ENCODE assay signal across 8 cellular contexts in the genomic region with DNA sequence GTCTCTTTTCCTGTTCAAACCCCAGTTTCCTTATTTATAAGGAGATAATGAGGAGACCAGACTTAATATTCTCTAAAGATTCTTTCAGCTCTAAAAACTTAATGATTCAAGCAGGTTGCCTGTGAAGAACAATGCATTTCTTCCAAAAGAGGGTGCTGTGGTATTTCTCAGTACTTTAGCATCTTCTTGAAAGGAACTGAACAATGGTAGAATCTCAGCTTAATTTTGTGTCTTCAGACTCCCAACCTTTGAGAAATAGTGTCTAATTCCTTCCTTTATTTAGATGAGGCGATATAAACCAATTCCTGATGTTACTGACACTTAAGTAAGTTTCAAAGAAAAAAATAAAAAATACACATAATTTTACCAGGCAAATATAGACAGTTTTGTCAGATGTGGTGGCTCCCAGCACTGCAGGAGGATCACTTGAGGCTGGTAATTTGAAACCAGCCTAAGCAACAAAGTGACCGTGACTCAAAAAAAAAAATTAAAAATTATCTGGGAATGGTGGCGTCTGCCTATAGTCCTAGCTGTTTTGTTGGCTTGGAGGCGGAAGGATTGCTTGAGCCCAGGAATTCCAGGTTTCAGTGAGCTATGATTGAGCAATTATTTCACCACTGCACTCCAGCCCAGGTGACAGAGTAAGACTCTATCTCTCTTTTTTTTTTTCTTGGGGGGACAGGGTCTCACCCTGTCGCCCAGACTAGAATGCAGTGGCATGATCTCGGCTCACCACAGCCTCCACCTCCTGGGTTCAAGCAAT.
A peak's percentile ranks its signal among the peaks of the same experiment; 100 is the strongest.
DNase-seq lines count a peak whose midpoint lies in the region; ATAC-seq and TF ChIP-seq lines count a peak whose summit lies in the region.

No MANE protein-coding gene starts in this region.

- 78 to 91% methylated on average over 4 to 6 of the region's 6 CpGs for WGBS in esophagus squamous epithelium, 2 donors

- H3K36me3 Mint-ChIP-seq in osteocyte (ENCODE audit: unreplicated experiment) = peaks cover 4% of the 10 kb centered on the region

- no peak overlapping the region for H3K4me3 Mint-ChIP-seq in osteocyte (ENCODE audit: unreplicated experiment)

- no peak for TF ChIP-seq POLR2A in esophagus squamous epithelium (IDR thresholded peaks at IDR 0.05)

- intact Hi-C loops in esophagus squamous epithelium (cut with DNase I) = loop anchor here (5.0 kb wide), 1 partner anchor 197 kb away; no protein-coding TSS in a partner anchor

- H3K27me3 ChIP-seq in esophagus squamous epithelium = no peaks in the 10 kb centered on the region

- peaks cover 25% of the 10 kb centered on the region for H3K4me1 Mint-ChIP-seq in osteocyte (ENCODE audit: unreplicated experiment)

- no peaks in the 10 kb centered on the region for H3K27me3 Mint-ChIP-seq in osteocyte (ENCODE audit: unreplicated experiment)

- no peaks in the 10 kb centered on the region for H3K9me3 Mint-ChIP-seq in osteocyte (ENCODE audit: unreplicated experiment)

- H3K4me3 ChIP-seq in epithelial cell of esophagus (ENCODE audit: low read length) = no peak overlapping the region
- H3K4me3 ChIP-seq in esophagus squamous epithelium = no peak overlapping the region

- no peak for ATAC-seq in HG02759 (IDR thresholded peaks at IDR 0.05; ENCODE audit: unreplicated experiment)

- peak; percentile 33 for TF ChIP-seq CTCF in epithelial cell of esophagus (IDR thresholded peaks at IDR 0.05; ENCODE audit: insufficient read depth, low read depth, low read length, missing control alignments)
- TF ChIP-seq CTCF in osteocyte (IDR thresholded peaks at IDR 0.05) = peak; percentile 64
- TF ChIP-seq CTCF in esophagus squamous epithelium (IDR thresholded peaks at IDR 0.05) = peak in 3 of 6 experiments; percentile 13 to 41 (median 38)

- peak overlapping the region in 2 of 4 donors; percentile 52 to 73 for H3K27ac ChIP-seq in esophagus squamous epithelium

- peaks cover 0 to 24% (median 16%) of the 10 kb centered on the region in 3 donors for H3K4me1 ChIP-seq in esophagus squamous epithelium

- peak overlapping the region; percentile 80 for H3K27ac Mint-ChIP-seq in osteocyte (ENCODE audit: unreplicated experiment)

- no peaks in the 10 kb centered on the region for H3K9me3 ChIP-seq in esophagus squamous epithelium

- H3K36me3 ChIP-seq in esophagus squamous epithelium = no peaks in the 10 kb centered on the region

- DNase-seq in NCI-H146 (lab: John Stamatoyannopoulos, UW) = peak; percentile 3
- no peak for DNase-seq in NCI-H146 treated with DMSO at 0.1 percent for 48 hours (lab: John Stamatoyannopoulos, UW; ENCODE audit: unreplicated experiment)
- DNase-seq in NCI-H460 (ENCODE audit: extremely low read depth, low read depth) = peak; percentile 30
- DNase-seq in epithelial cell of esophagus (ENCODE audit: low read depth) = peak; percentile 64
- DNase-seq in osteocyte (ENCODE audit: extremely low spot score, unreplicated experiment) = no peak
- DNase-seq in esophagus squamous epithelium (lab: John Stamatoyannopoulos, UW) = no peak
- no peak for DNase-seq in NCI-H1694 treated with DMSO at 0.1 percent for 48 hours (lab: John Stamatoyannopoulos, UW)

Comparison
In these comparisons a context has a peak if more than half of its experiments do, and no peak if none do; other contexts are left out.
1. DNase-seq: peak in NCI-H146 (single experiment), NCI-H460 (single experiment) and epithelial cell of esophagus (single experiment); none in NCI-H146 treated with DMSO at 0.1 percent for 48 hours (single experiment), osteocyte (single experiment), esophagus squamous epithelium (single experiment) and NCI-H1694 treated with DMSO at 0.1 percent for 48 hours (single experiment).